In the genomic region with DNA sequence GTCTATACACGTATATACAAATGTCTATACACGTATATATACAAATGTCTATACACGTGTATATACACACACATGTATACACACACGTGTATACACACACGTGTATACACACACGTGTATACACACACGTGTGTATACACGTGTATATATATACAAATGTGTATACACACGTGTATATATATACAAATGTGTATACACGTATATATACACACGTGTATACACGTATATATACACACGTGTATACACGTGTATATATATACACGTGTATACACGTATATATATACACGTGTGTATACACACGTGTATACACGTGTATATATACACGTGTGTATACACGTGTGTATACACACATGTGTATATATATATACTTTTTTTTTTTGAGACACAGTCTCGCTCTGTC, we compare ENCODE assay signal across 36 cellular contexts.
"Had no signal": no experiment of that assay in that cellular context is flagged by ENCODE, and none has a peak within 500 bp of the region (broad histone marks: within the 10 kb centered on the region; RNA-seq: fewer than 3 reads in every experiment).

No MANE protein-coding gene starts in this region.

- H3K9me3 ChIP-seq: MG63 had no signal

- H3K27me3 ChIP-seq: MG63 had no signal

- DNase-seq: Karpas-422, Kasumi-1, MG63, MM.1S, MV-4-11, NCI-H1048, NCI-H1092, NCI-H1092 treated with DMSO at 0.1 percent for 48 hours, NCI-H1105, NCI-H1105 treated with DMSO at 0.1 percent for 48 hours, NCI-H1417, NCI-H1417 treated with DMSO at 0.1 percent for 48 hours, NCI-H1436, NCI-H1436 treated with DMSO at 0.1 percent for 48 hours, NCI-H146, NCI-H1694, NCI-H1694 treated with DMSO at 0.1 percent for 48 hours, NCI-H187, NCI-H187 treated with DMSO at 0.1 percent for 48 hours, NCI-H1930, NCI-H2029, NCI-H2029 treated with DMSO at 0.1 percent for 48 hours, NCI-H2081, NCI-H2081 treated with DMSO at 0.1 percent for 48 hours, NCI-H2107, NCI-H2171, NCI-H2171 treated with DMSO at 0.1 percent for 48 hours, NCI-H2227 treated with DMSO at 0.1 percent for 48 hours, NCI-H226, NCI-H345, NCI-H446, NCI-H446 treated with DMSO at 0.1 percent for 48 hours, NCI-H510A, NCI-H510A treated with DMSO at 0.1 percent for 48 hours, NCI-H524, NCI-H524 treated with DMSO at 0.1 percent for 48 hours had no signal

- H3K36me3 ChIP-seq: MG63 had no signal

- H3K4me3 ChIP-seq: MG63 had no signal
